ENCODE assay signal across 8 cellular contexts in genomic region chr6:26045046-26045938, GRCh38. TPM values are rescaled to one million over a fixed set of nuclear protein-coding genes. Genes with fewer than 3 reads are reported as not detected.
DNase-seq lines count a peak whose midpoint lies in the region; ATAC-seq and TF ChIP-seq lines count a peak whose summit lies in the region.

No MANE protein-coding gene starts in this region.

- intact Hi-C loops in adrenal gland (cut with DNase I), result no loop called here
- intact Hi-C loops in left cardiac atrium (cut with DNase I), result loop anchor here in 1 of 2 donors (2.0 kb wide), 1 partner anchor 18 kb away; a partner anchor contains a TSS

- peak overlapping the region; percentile 87 to 94 (median 92) for H3K4me3 Mint-ChIP-seq in CD8-positive, alpha-beta memory T cell

- TF ChIP-seq POLR2A in adrenal gland (IDR thresholded peaks at IDR 0.05), result peak; percentile 82 to 96

- peak overlapping the region; percentile 77 for H3K4me3 ChIP-seq in CD8-positive, alpha-beta memory T cell (ENCODE audit: low read length)
- H3K4me3 ChIP-seq in adrenal gland, result peak overlapping the region in 2 of 4 donors; percentile 42 to 56

- no peaks in the 10 kb centered on the region for H3K36me3 ChIP-seq in CD8-positive, alpha-beta memory T cell (ENCODE audit: insufficient read depth, low read length)
- no peaks in the 10 kb centered on the region for H3K36me3 ChIP-seq in adrenal gland (replicated peaks in 1 of 2)

- peaks cover 10% of the 10 kb centered on the region for H3K4me1 ChIP-seq in CD8-positive, alpha-beta memory T cell (ENCODE audit: insufficient read depth, low read length)
- H3K4me1 ChIP-seq in adrenal gland (replicated peaks in 1 of 2), result peaks cover 4 to 15% of the 10 kb centered on the region in 2 donors

- no peaks in the 10 kb centered on the region for H3K27me3 Mint-ChIP-seq in CD8-positive, alpha-beta memory T cell

- TF ChIP-seq CTCF in GM20000 (IDR thresholded peaks at IDR 0.05; ENCODE audit: extremely low read depth, missing control alignments), result no peak
- peak in 2 of 6 experiments; percentile 15 for TF ChIP-seq CTCF in adrenal gland (IDR thresholded peaks at IDR 0.05)

- peak overlapping the region; percentile 71 for H3K27ac ChIP-seq in CD8-positive, alpha-beta memory T cell (ENCODE audit: low read depth, low read length)
- peak overlapping the region; percentile 78 to 98 (median 97) for H3K27ac ChIP-seq in adrenal gland

- 1 to 4% (median 1%) methylated on average over 15 to 48 of the region's 48 CpGs for WGBS in adrenal gland, 4 donors

- H3K27me3 ChIP-seq in CD8-positive, alpha-beta memory T cell (ENCODE audit: insufficient read depth, low read length, poor library complexity, severe bottlenecking), result no peaks in the 10 kb centered on the region
- no peaks in the 10 kb centered on the region for H3K27me3 ChIP-seq in adrenal gland

- peak; percentile 58 to 90 (median 85) for DNase-seq in CD8-positive, alpha-beta memory T cell
- DNase-seq in GM20000 (ENCODE audit: low spot score), result peak; percentile 81
- peak; percentile 95 for DNase-seq in HT-29 (ENCODE audit: low spot score)
- peak; percentile 93 for DNase-seq in SKM-1 treated with dmso at 0.1 percent for 144 hours (lab: John Stamatoyannopoulos, UW; ENCODE audit: unreplicated experiment)
- peak; percentile 90 to 96 (median 92) for DNase-seq in adrenal gland
- peak; percentile 75 for DNase-seq in left cardiac atrium
- peak; percentile 96 for DNase-seq in renal cortical epithelial cell (ENCODE audit: low read depth)
- DNase-seq in NCI-H524 (lab: John Stamatoyannopoulos, UW), result no peak

- H3K27ac Mint-ChIP-seq in CD8-positive, alpha-beta memory T cell, result peak overlapping the region; percentile 94 to 99 (median 98)

- H3K4me1 Mint-ChIP-seq in CD8-positive, alpha-beta memory T cell, result peaks cover 20 to 32% (median 30%) of the 10 kb centered on the region in 3 donors

- peak; percentile 77 to 84 for ATAC-seq in left cardiac atrium

- H3K9me3 ChIP-seq in CD8-positive, alpha-beta memory T cell (ENCODE audit: low read length), result no peaks in the 10 kb centered on the region
- no peaks in the 10 kb centered on the region for H3K9me3 ChIP-seq in adrenal gland (replicated peaks in 1 of 3)

- CTCF ChIA-PET in CD8-positive, alpha-beta memory T cell (lab: Charles Lee), result interaction anchor here (0.8 to 6.1 kb wide), 13 partner anchors 10 to 154 kb away, joined by 3 to 173 read pairs (median 5); a partner anchor contains a TSS

- POLR2A ChIA-PET in CD8-positive, alpha-beta memory T cell (lab: Charles Lee), result interaction anchor here (0.7 to 5.0 kb wide), 11 partner anchors 9 to 1828 kb away, joined by 3 to 326 read pairs (median 47); a partner anchor contains a TSS

- H3K9me3 Mint-ChIP-seq in CD8-positive, alpha-beta memory T cell, result no peaks in the 10 kb centered on the region

- H3K36me3 Mint-ChIP-seq in CD8-positive, alpha-beta memory T cell, result peaks cover 0 to 11% (median 0%) of the 10 kb centered on the region in 3 donors

RNA-seq across cellular contexts. Expression of gene HFE, which starts 41.9 kb away (rescaled TPM):
- 1 to 10 TPM in 1 of 2 experiments, under 1 TPM in 1; 0.37 to 1.1 TPM for total RNA-seq in CD8-positive, alpha-beta memory T cell
- polyA plus RNA-seq in CD8-positive, alpha-beta memory T cell, result 4.8 TPM
- 7.3 and 8.7 TPM in 2 replicates for total RNA-seq in HT-29 (2014; rRNA removed; shearing (Covaris generic))
- 10 to 100 TPM; 12.9 to 32.1 (median 23.6) TPM for total RNA-seq in adrenal gland
- polyA plus RNA-seq in adrenal gland, result 10 to 100 TPM in 1 of 3 donors, 1 to 10 TPM in 2; 6.2 to 15.9 (median 6.4) TPM
- total RNA-seq in left cardiac atrium, result 1 to 10 TPM; 6.0 to 8.8 TPM
- total RNA-seq in renal cortical epithelial cell, result 7.6 and 14.7 TPM in 2 replicates

Comparison
In these comparisons a context has a peak if more than half of its experiments do, and no peak if none do; other contexts are left out.
1. DNase-seq: peak in CD8-positive, alpha-beta memory T cell (5 of 5), GM20000 (single experiment), HT-29 (single experiment), SKM-1 treated with dmso at 0.1 percent for 144 hours (single experiment), adrenal gland (7 of 7), left cardiac atrium (single experiment) and renal cortical epithelial cell (single experiment); none in NCI-H524 (0 of 2).